ENCODE assay signal across 10 cellular contexts in genomic region chr4:56289934-56290333, GRCh38.
A peak's percentile ranks its signal among the peaks of the same experiment; 100 is the strongest.
DNase-seq lines count a peak whose midpoint lies in the region; ATAC-seq, FAIRE-seq and TF ChIP-seq lines count a peak whose summit lies in the region.
"Had no signal": no experiment of that assay in that cellular context is flagged by ENCODE, and none has a peak within 500 bp of the region (broad histone marks: within the 10 kb centered on the region; RNA-seq: fewer than 3 reads in every experiment).

No MANE protein-coding gene starts in this region.

- no peaks in the 10 kb centered on the region for H3K27me3 Mint-ChIP-seq in activated naive CD4-positive, alpha-beta T cell treated with anti-CD3 and anti-CD28 coated beads for 36 hours (ENCODE audit: low read depth)
- peaks cover 9% of the 10 kb centered on the region for H3K27me3 Mint-ChIP-seq in activated naive CD4-positive, alpha-beta T cell treated with anti-CD3 and anti-CD28 coated beads, Interleukin-2, amount 10 ng/mL, durations not matched to agents 7 days and 5 days

- peak; percentile 13 for DNase-seq in activated naive CD4-positive, alpha-beta T cell treated with anti-CD3 and anti-CD28 coated beads for 36 hours
- DNase-seq in activated naive CD4-positive, alpha-beta T cell treated with anti-CD3 and anti-CD28 coated beads, Interleukin-2, amount 10 ng/mL, durations not matched to agents 7 days and 5 days: no peak
- DNase-seq in RPMI7951 (ENCODE audit: low read depth) (peak; percentile 2), foreskin keratinocyte (peak in 1 of 2 donors; percentile 22), sigmoid colon (no peak), NCI-H1092 (lab: John Stamatoyannopoulos, UW) (no peak), GOT3 (lab: John Stamatoyannopoulos, UW) (no peak), GM12891 (ENCODE audit: insufficient read length, low spot score) (no peak)
- DNase-seq: foreskin fibroblast, NCI-H2029 had no signal

- WGBS in sigmoid colon, 2 donors: 17 to 51% methylated on average over 5 of the region's 5 CpGs

- ATAC-seq in foreskin keratinocyte: peak; percentile 68

- no peak for TF ChIP-seq EP300 in sigmoid colon (IDR thresholded peaks at IDR 0.05)

- TF ChIP-seq CTCF in foreskin keratinocyte (conservative IDR thresholded peaks at IDR 0.05) (no peak), sigmoid colon (IDR thresholded peaks at IDR 0.05) (no peak)

- no peaks in the 10 kb centered on the region for H3K36me3 ChIP-seq in sigmoid colon

- H3K4me3 Mint-ChIP-seq in activated naive CD4-positive, alpha-beta T cell treated with anti-CD3 and anti-CD28 coated beads for 36 hours: peak overlapping the region; percentile 62
- no peak overlapping the region for H3K4me3 Mint-ChIP-seq in activated naive CD4-positive, alpha-beta T cell treated with anti-CD3 and anti-CD28 coated beads, Interleukin-2, amount 10 ng/mL, durations not matched to agents 7 days and 5 days

- intact Hi-C loops in activated naive CD4-positive, alpha-beta T cell treated with anti-CD3 and anti-CD28 coated beads for 36 hours (cut with micrococcal nuclease): no loop called here
- intact Hi-C loops in sigmoid colon (cut with DNase I): no loop called here

- TF ChIP-seq POLR2A in sigmoid colon (IDR thresholded peaks at IDR 0.05): no peak
- TF ChIP-seq POLR2A in GM12891 (IDR thresholded peaks at IDR 0.05; ENCODE audit: low read depth, low read length): no peak

- H3K4me3 ChIP-seq in sigmoid colon: peak overlapping the region in 3 of 4 donors; percentile 11 to 25 (median 15)

- H3K27ac Mint-ChIP-seq in activated naive CD4-positive, alpha-beta T cell treated with anti-CD3 and anti-CD28 coated beads for 36 hours: no peak overlapping the region
- H3K27ac Mint-ChIP-seq in activated naive CD4-positive, alpha-beta T cell treated with anti-CD3 and anti-CD28 coated beads, Interleukin-2, amount 10 ng/mL, durations not matched to agents 7 days and 5 days: no peak overlapping the region

- no peaks in the 10 kb centered on the region for H3K36me3 Mint-ChIP-seq in activated naive CD4-positive, alpha-beta T cell treated with anti-CD3 and anti-CD28 coated beads for 36 hours (ENCODE audit: low read depth)
- no peaks in the 10 kb centered on the region for H3K36me3 Mint-ChIP-seq in activated naive CD4-positive, alpha-beta T cell treated with anti-CD3 and anti-CD28 coated beads, Interleukin-2, amount 10 ng/mL, durations not matched to agents 7 days and 5 days

- H3K4me1 ChIP-seq in foreskin keratinocyte (no peaks in the 10 kb centered on the region), sigmoid colon (peaks cover 0 to 3% (median 0%) of the 10 kb centered on the region in 4 donors)

- H3K27ac ChIP-seq in foreskin keratinocyte: no peak overlapping the region
- peak overlapping the region in 3 of 4 donors; percentile 30 to 33 (median 31) for H3K27ac ChIP-seq in sigmoid colon

- FAIRE-seq in GM12891 (lab: Jason Lieb, UNC): no peak

- peaks cover 17% of the 10 kb centered on the region for H3K4me1 Mint-ChIP-seq in activated naive CD4-positive, alpha-beta T cell treated with anti-CD3 and anti-CD28 coated beads for 36 hours (ENCODE audit: low read depth)
- peaks cover 16% of the 10 kb centered on the region for H3K4me1 Mint-ChIP-seq in activated naive CD4-positive, alpha-beta T cell treated with anti-CD3 and anti-CD28 coated beads, Interleukin-2, amount 10 ng/mL, durations not matched to agents 7 days and 5 days

- H3K9me3 Mint-ChIP-seq in activated naive CD4-positive, alpha-beta T cell treated with anti-CD3 and anti-CD28 coated beads for 36 hours: peaks cover 7% of the 10 kb centered on the region
- H3K9me3 Mint-ChIP-seq in activated naive CD4-positive, alpha-beta T cell treated with anti-CD3 and anti-CD28 coated beads, Interleukin-2, amount 10 ng/mL, durations not matched to agents 7 days and 5 days: no peaks in the 10 kb centered on the region

- CTCF ChIA-PET in activated naive CD4-positive, alpha-beta T cell treated with anti-CD3 and anti-CD28 coated beads for 36 hours (lab: Charles Lee): no interaction called here
- CTCF ChIA-PET in activated naive CD4-positive, alpha-beta T cell treated with anti-CD3 and anti-CD28 coated beads, Interleukin-2, amount 10 ng/mL, durations not matched to agents 7 days and 5 days (lab: Charles Lee): interaction anchor here (0.9 kb wide), 1 partner anchor 342 kb away, joined by 3 read pairs; no protein-coding TSS in a partner anchor

- H3K9me3 ChIP-seq in sigmoid colon: peaks cover 0 to 3% (median 0%) of the 10 kb centered on the region in 4 donors

- H3K27me3 ChIP-seq in foreskin keratinocyte: no peaks in the 10 kb centered on the region
- no peaks in the 10 kb centered on the region for H3K27me3 ChIP-seq in sigmoid colon

TF ChIP-seq in GM12891, 5 proteins besides CTCF, POLR2A, EP300 and RAD21:
- TF ChIP-seq TAF1 (IDR thresholded peaks at IDR 0.05; ENCODE audit: low read depth, low read length): no peak

Comparison
In these comparisons a context has a peak if more than half of its experiments do, and no peak if none do; other contexts are left out.
1. DNase-seq: peak in activated naive CD4-positive, alpha-beta T cell treated with anti-CD3 and anti-CD28 coated beads for 36 hours (single experiment) and RPMI7951 (single experiment); none in activated naive CD4-positive, alpha-beta T cell treated with anti-CD3 and anti-CD28 coated beads, Interleukin-2, amount 10 ng/mL, durations not matched to agents 7 days and 5 days (single experiment), sigmoid colon (single experiment), NCI-H1092 (single experiment), GOT3 (single experiment) and GM12891 (single experiment).